8 cellular contexts compared by ENCODE assay signal in genomic region chr17:81291662-81292061, GRCh38. TPM values are rescaled to one million over a fixed set of nuclear protein-coding genes. Genes with fewer than 3 reads are reported as not detected.
A peak's percentile ranks its signal among the peaks of the same experiment; 100 is the strongest.
DNase-seq lines count a peak whose midpoint lies in the region; ATAC-seq lines count a peak whose summit lies in the region.

No MANE protein-coding gene starts in this region.

- ATAC-seq in memory B cell (ENCODE audit: low read depth): peak; percentile 65
- no peak for ATAC-seq in GM19455 (IDR thresholded peaks at IDR 0.05; ENCODE audit: unreplicated experiment)

- peaks cover 24% of the 10 kb centered on the region for H3K4me1 Mint-ChIP-seq in memory B cell

- DNase-seq in NCI-H2227 (lab: John Stamatoyannopoulos, UW; ENCODE audit: unreplicated experiment) (peak; percentile 6), NCI-H2227 treated with DMSO at 0.1 percent for 48 hours (lab: John Stamatoyannopoulos, UW) (no peak), NCI-H2107 treated with DMSO at 0.1 percent for 48 hours (lab: John Stamatoyannopoulos, UW; ENCODE audit: unreplicated experiment) (peak; percentile 60), dermis microvascular lymphatic vessel endothelial cell (ENCODE audit: low read depth in 2 of 2) (peak; percentile 46 to 65), memory B cell (ENCODE audit: low spot score in 2 of 2) (peak; percentile 68 to 79)
- peak; percentile 71 for DNase-seq in activated CD4-positive, alpha-beta T cell treated with anti-CD3 and anti-CD28 coated beads, Interleukin-2, amount 50 U/mL, for 1 hour
- DNase-seq in stimulated activated CD8-positive, alpha-beta memory T cell treated with anti-CD3 and anti-CD28 coated beads, Interleukin-4, amount 100 ng/mL, for 48 hours: peak; percentile 84

- no peaks in the 10 kb centered on the region for H3K9me3 Mint-ChIP-seq in memory B cell

- H3K4me3 Mint-ChIP-seq in memory B cell: no peak overlapping the region

- peak overlapping the region; percentile 59 for H3K27ac Mint-ChIP-seq in memory B cell

- H3K27me3 Mint-ChIP-seq in memory B cell: no peaks in the 10 kb centered on the region

- H3K36me3 Mint-ChIP-seq in memory B cell: peaks cover 12% of the 10 kb centered on the region

RNA-seq across cellular contexts. Expression of gene SLC38A10, which starts 3.4 kb away (rescaled TPM):
- total RNA-seq in dermis microvascular lymphatic vessel endothelial cell: 42.2 and 59.5 TPM in 2 replicates

RNA-seq across cellular contexts. Expression of gene NDUFAF8, which starts 52.5 kb away (rescaled TPM):
- total RNA-seq in dermis microvascular lymphatic vessel endothelial cell: 14.9 and 23.0 TPM in 2 replicates

RNA-seq across cellular contexts. Expression of gene TEPSIN, which starts 52.8 kb away (rescaled TPM):
- 6.5 and 9.2 TPM in 2 replicates for total RNA-seq in dermis microvascular lymphatic vessel endothelial cell
